Comparison of ENCODE assay signal across 19 cellular contexts in the genomic region with DNA sequence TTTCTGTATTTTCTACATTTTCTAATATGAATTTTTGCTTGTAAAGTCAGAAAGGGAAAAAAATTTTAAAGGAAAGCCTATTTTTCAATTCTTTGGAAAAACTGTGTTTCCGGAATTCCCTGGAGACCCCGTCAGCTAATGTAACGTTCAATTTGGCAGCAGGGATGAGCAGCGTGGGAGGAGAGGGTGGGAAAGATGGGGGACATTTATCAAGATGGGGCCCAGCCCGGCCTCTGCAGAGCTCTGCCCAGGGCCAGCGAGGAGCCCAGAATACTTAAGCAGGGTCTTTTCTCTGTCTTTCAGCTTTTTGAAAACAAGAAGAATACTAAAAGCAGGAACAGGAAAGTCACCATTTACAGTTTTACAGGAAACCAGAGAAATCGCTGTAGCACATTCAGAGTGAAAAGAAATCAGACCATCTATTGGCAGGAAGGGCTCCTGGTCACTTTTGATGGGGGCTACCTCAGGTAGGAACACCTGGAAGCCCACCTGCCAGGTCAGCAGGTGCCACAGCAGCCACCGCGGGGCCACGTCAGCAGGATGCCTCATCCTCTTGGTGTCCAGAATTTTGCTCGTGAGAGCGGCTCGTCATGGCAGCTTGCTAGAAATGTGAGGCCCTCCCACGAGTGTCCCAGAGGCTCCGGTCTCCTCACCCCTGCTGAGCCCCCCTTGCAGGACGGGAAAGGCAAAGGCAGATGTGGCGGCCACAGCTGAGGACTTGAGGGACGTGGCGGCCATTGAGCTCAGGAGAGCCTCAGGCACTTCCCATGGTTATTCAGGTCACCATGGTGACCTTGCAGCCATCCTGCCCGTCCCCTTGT.
A peak's percentile ranks its signal among the peaks of the same experiment; 100 is the strongest.
DNase-seq lines count a peak whose midpoint lies in the region; ATAC-seq and TF ChIP-seq lines count a peak whose summit lies in the region.
"Had no signal": no experiment of that assay in that cellular context is flagged by ENCODE, and none has a peak within 500 bp of the region (broad histone marks: within the 10 kb centered on the region; RNA-seq: fewer than 3 reads in every experiment).

No MANE protein-coding gene starts in this region.

- H3T11ph ChIP-seq in H9 (ENCODE audit: low read length): no peak overlapping the region

- no peaks in the 10 kb centered on the region for H3K36me3 ChIP-seq in right lobe of liver

- no peaks in the 10 kb centered on the region for H3K79me1 ChIP-seq in H9 (ENCODE audit: insufficient read depth, low read depth, low read length, poor library complexity, severe bottlenecking)

- H3K4ac ChIP-seq in H9 (ENCODE audit: low read depth, low read length): no peak overlapping the region

- no peak overlapping the region for H4K5ac ChIP-seq in H9 (ENCODE audit: insufficient read length, low read depth, low read length)

- no peak overlapping the region for H3K27ac Mint-ChIP-seq in H9
- no peak overlapping the region for H3K27ac Mint-ChIP-seq in progenitor cell of endocrine pancreas
- H3K27ac Mint-ChIP-seq: activated T-helper 2 cell treated with anti-CD3 and anti-CD28 coated beads, Interferon-gamma antibody, Interleukin-2, Interleukin-4, amounts not matched to agents 10 μg/mL and 5 μg/mL and 100 μg/mL, durations not matched to agents 14 hours and 24 hours and 36 hours; stimulated activated effector memory CD8-positive, alpha-beta T cell treated with anti-CD3 and anti-CD28 coated beads, Interleukin-12 subunit alpha, Interleukin-12 subunit beta, amount 100 ng/mL, for 72 hours had no signal

- H3K27me3 ChIP-seq in H9 (ENCODE audit: insufficient read depth, low read length) (no peaks in the 10 kb centered on the region), right lobe of liver (no peaks in the 10 kb centered on the region)
- H3K27me3 ChIP-seq: tibial artery had no signal

- no peaks in the 10 kb centered on the region for H3K36me3 Mint-ChIP-seq in H9 (ENCODE audit: insufficient read depth in 1 of 3, low read depth in 3 of 3)
- no peaks in the 10 kb centered on the region for H3K36me3 Mint-ChIP-seq in progenitor cell of endocrine pancreas (ENCODE audit: insufficient read depth)
- H3K36me3 Mint-ChIP-seq: stimulated activated effector memory CD8-positive, alpha-beta T cell treated with anti-CD3 and anti-CD28 coated beads, Interleukin-12 subunit alpha, Interleukin-12 subunit beta, amount 100 ng/mL, for 72 hours had no signal

- intact Hi-C loops in right lobe of liver (cut with DNase I): no loop called here

- H3K4me3 Mint-ChIP-seq in H9 (no peak overlapping the region), progenitor cell of endocrine pancreas (ENCODE audit: low read depth) (no peak overlapping the region)
- H3K4me3 Mint-ChIP-seq: stimulated activated effector memory CD8-positive, alpha-beta T cell treated with anti-CD3 and anti-CD28 coated beads, Interleukin-12 subunit alpha, Interleukin-12 subunit beta, amount 100 ng/mL, for 72 hours had no signal

- WGBS in H9 (ENCODE audit: extremely low coverage, insufficient read length, low lambda C conversion rate): no CpG with 5 or more reads among the region's 20 CpGs
- 70% methylated on average over 16 of the region's 20 CpGs for WGBS in right lobe of liver (ENCODE audit: insufficient coverage, low coverage, low lambda C conversion rate, missing lambda C conversion rate)

- no peaks in the 10 kb centered on the region for H3K79me2 ChIP-seq in H9 (ENCODE audit: insufficient read depth, low read length)

- H3K56ac ChIP-seq in H9 (ENCODE audit: insufficient read length, low read depth, low read length): no peak overlapping the region

- no peaks in the 10 kb centered on the region for H4K20me1 ChIP-seq in H9 (ENCODE audit: control insufficient read depth, insufficient read depth, insufficient read length)

- H2BK120ac ChIP-seq in H9 (ENCODE audit: low read depth, low read length, poor library complexity, severe bottlenecking): no peak overlapping the region

- H2BK15ac ChIP-seq in H9 (ENCODE audit: low read depth, low read length): no peak overlapping the region

- no peak overlapping the region for H4K91ac ChIP-seq in H9 (ENCODE audit: insufficient read length, low read depth, low read length)

- ATAC-seq in right lobe of liver (no peak), HG03354 (IDR thresholded peaks at IDR 0.05; ENCODE audit: poor library complexity, severe bottlenecking, unreplicated experiment) (no peak)
- ATAC-seq: GM12878; stimulated activated effector memory CD8-positive, alpha-beta T cell treated with anti-CD3 and anti-CD28 coated beads, Interleukin-12 subunit alpha, Interleukin-12 subunit beta, amount 100 ng/mL, for 72 hours had no signal

- no peak overlapping the region for H2BK12ac ChIP-seq in H9 (ENCODE audit: insufficient read length, low read depth, low read length)

- peak; percentile 47 for DNase-seq in H9
- DNase-seq in activated CD8-positive, alpha-beta memory T cell treated with anti-CD3 and anti-CD28 coated beads, Interleukin-2, amount 50 U/mL, for 48 hours: peak; percentile 45
- peak; percentile 16 to 43 (median 36) for DNase-seq in right lobe of liver
- peak; percentile 4 for DNase-seq in progenitor cell of endocrine pancreas (ENCODE audit: low spot score, unreplicated experiment)
- DNase-seq in DMS53 treated with DMSO at 0.1 percent for 48 hours (lab: John Stamatoyannopoulos, UW; ENCODE audit: unreplicated experiment): no peak
- DNase-seq in hepatic stellate cell (ENCODE audit: low spot score): no peak
- DNase-seq in amniotic stem cell (lab: John Stamatoyannopoulos, UW): no peak
- DNase-seq: Caco-2; central memory CD4-positive, alpha-beta T cell; effector memory CD4-positive, alpha-beta T cell; NCI-H2107; NCI-H748 treated with DMSO at 0.1 percent for 48 hours; PC-9; stimulated activated CD4-positive, alpha-beta T cell treated with anti-CD3 and anti-CD28 coated beads, Interleukin-12 subunit alpha, Interleukin-12 subunit beta, amount 100 ng/mL, for 4 hours had no signal

- no peak overlapping the region for H2BK5ac ChIP-seq in H9 (ENCODE audit: insufficient read length, low read length)

- H3K4me1 Mint-ChIP-seq in H9: peaks cover 32 to 49% of the 10 kb centered on the region in 2 experiments
- H3K4me1 Mint-ChIP-seq in progenitor cell of endocrine pancreas (ENCODE audit: low read depth): peaks cover 3% of the 10 kb centered on the region
- H3K4me1 Mint-ChIP-seq: stimulated activated effector memory CD8-positive, alpha-beta T cell treated with anti-CD3 and anti-CD28 coated beads, Interleukin-12 subunit alpha, Interleukin-12 subunit beta, amount 100 ng/mL, for 72 hours had no signal

- H3K4me1 ChIP-seq in H9 (ENCODE audit: insufficient read depth, low read length) (no peaks in the 10 kb centered on the region), right lobe of liver (no peaks in the 10 kb centered on the region)
- H3K4me1 ChIP-seq: Caco-2, tibial artery had no signal

- H2AFZ ChIP-seq in H9 (ENCODE audit: low read length): no peak overlapping the region
- H2AFZ ChIP-seq: PC-9 had no signal

- no peak overlapping the region for H3K4me2 ChIP-seq in H9 (ENCODE audit: insufficient read depth, insufficient read length, low read length)
- H3K4me2 ChIP-seq: PC-9 had no signal

- no peak overlapping the region for H3K9ac ChIP-seq in H9 (ENCODE audit: extremely low read depth, insufficient read length, low read length)

- H3K4me3 ChIP-seq in right lobe of liver: no peak overlapping the region
- H3K4me3 ChIP-seq: GM12878, PC-9, tibial artery had no signal

- H3K9me3 Mint-ChIP-seq in H9 (no peaks in the 10 kb centered on the region; a peak in 1 of 5 replicates), progenitor cell of endocrine pancreas (ENCODE audit: low read depth) (no peaks in the 10 kb centered on the region)
- H3K9me3 Mint-ChIP-seq: activated T-helper 2 cell treated with anti-CD3 and anti-CD28 coated beads, Interferon-gamma antibody, Interleukin-2, Interleukin-4, amounts not matched to agents 10 μg/mL and 5 μg/mL and 100 μg/mL, durations not matched to agents 14 hours and 24 hours and 36 hours; stimulated activated effector memory CD8-positive, alpha-beta T cell treated with anti-CD3 and anti-CD28 coated beads, Interleukin-12 subunit alpha, Interleukin-12 subunit beta, amount 100 ng/mL, for 72 hours had no signal

- H3K9me3 ChIP-seq in H9 (ENCODE audit: control insufficient read depth, low read depth, low read length) (no peaks in the 10 kb centered on the region), right lobe of liver (no peaks in the 10 kb centered on the region)
- H3K9me3 ChIP-seq: Caco-2, tibial artery had no signal

- no peaks in the 10 kb centered on the region for H3K23me2 ChIP-seq in H9 (ENCODE audit: insufficient read length, low read depth, low read length, poor library complexity, severe bottlenecking)

- no peak overlapping the region for H4K8ac ChIP-seq in H9 (replicated peaks; ENCODE audit: insufficient read length, low read depth, low read length)

- H3K27ac ChIP-seq in H9 (ENCODE audit: insufficient read length, low read depth, low read length) (no peak overlapping the region), right lobe of liver (no peak overlapping the region)
- H3K27ac ChIP-seq: PC-9, tibial artery had no signal

- TF ChIP-seq CTCF in H9 (conservative IDR thresholded peaks at IDR 0.05) (no peak), right lobe of liver (IDR thresholded peaks at IDR 0.05) (no peak), progenitor cell of endocrine pancreas (IDR thresholded peaks at IDR 0.05; ENCODE audit: unreplicated experiment) (no peak)

- H3K14ac ChIP-seq in H9 (ENCODE audit: insufficient read depth, low read length): no peak overlapping the region; the same call in 1 of the 2 replicates

- no peak overlapping the region for H3K23ac ChIP-seq in H9 (ENCODE audit: insufficient read length, low read depth, low read length)

- H3K18ac ChIP-seq in H9 (ENCODE audit: insufficient read length, low read depth, low read length): no peak overlapping the region

- H2BK20ac ChIP-seq in H9 (ENCODE audit: low read depth, low read length, poor library complexity, severe bottlenecking): no peak overlapping the region

- H3K27me3 Mint-ChIP-seq in H9 (ENCODE audit: low read depth) (peaks cover 69% of the 10 kb centered on the region), progenitor cell of endocrine pancreas (peaks cover 27% of the 10 kb centered on the region)

- no peak for TF ChIP-seq POLR2A in right lobe of liver (IDR thresholded peaks at IDR 0.05)

- no peak overlapping the region for H2AK5ac ChIP-seq in H9 (ENCODE audit: insufficient read length, low read length)

Comparison
In these comparisons a context has a peak if more than half of its experiments do, and no peak if none do; other contexts are left out.
1. DNase-seq: peak in H9 (single experiment), activated CD8-positive, alpha-beta memory T cell treated with anti-CD3 and anti-CD28 coated beads, Interleukin-2, amount 50 U/mL, for 48 hours (single experiment), right lobe of liver (3 of 3) and progenitor cell of endocrine pancreas (single experiment); none in DMS53 treated with DMSO at 0.1 percent for 48 hours (single experiment), hepatic stellate cell (single experiment) and amniotic stem cell (single experiment).